In genomic region chr2:64869126-64869525, GRCh38 we compare ENCODE assay signal across 24 cellular contexts.
DNase-seq lines count a peak whose midpoint lies in the region; ATAC-seq and TF ChIP-seq lines count a peak whose summit lies in the region.
"Had no signal": no experiment of that assay in that cellular context is flagged by ENCODE, and none has a peak within 500 bp of the region (broad histone marks: within the 10 kb centered on the region; RNA-seq: fewer than 3 reads in every experiment).

No MANE protein-coding gene starts in this region.

- peak overlapping the region; percentile 16 for H3K9ac ChIP-seq in mesenchymal stem cell (ENCODE audit: low read length)

- H2BK5ac ChIP-seq in mesenchymal stem cell (ENCODE audit: low read depth, low read length, poor library complexity, severe bottlenecking), result no peak overlapping the region

- no peaks in the 10 kb centered on the region for H3K9me2 ChIP-seq in GM23338 (ENCODE audit: insufficient read depth)

- no peak for TF ChIP-seq EP300 in stomach (IDR thresholded peaks at IDR 0.05)

- no peak overlapping the region for H3K23ac ChIP-seq in mesenchymal stem cell (ENCODE audit: low read length in 2 of 2)

- no peak overlapping the region for H3K4me2 ChIP-seq in GM23338
- H3K4me2 ChIP-seq in mesenchymal stem cell (ENCODE audit: low read length, poor library complexity, severe bottlenecking), result no peak overlapping the region
- H3K4me2 ChIP-seq: PC-9 had no signal

- H3F3A ChIP-seq in GM23338 (replicated peaks; ENCODE audit: low read depth), result no peaks in the 10 kb centered on the region

- no peak overlapping the region for H2BK15ac ChIP-seq in mesenchymal stem cell (ENCODE audit: low read depth, poor library complexity, severe bottlenecking)

- H3K4ac ChIP-seq in mesenchymal stem cell (ENCODE audit: low read depth in 1 of 2, low read length in 2 of 2), result no peak overlapping the region

- no peaks in the 10 kb centered on the region for H3K36me3 ChIP-seq in GM23338 (ENCODE audit: insufficient read depth)
- H3K36me3 ChIP-seq in WERI-Rb-1, result no peaks in the 10 kb centered on the region
- no peaks in the 10 kb centered on the region for H3K36me3 ChIP-seq in mesenchymal stem cell (ENCODE audit: control insufficient read depth in 1 of 2, insufficient read depth in 2 of 2, low read depth in 1 of 2, low read length in 2 of 2)
- no peaks in the 10 kb centered on the region for H3K36me3 ChIP-seq in stomach
- H3K36me3 ChIP-seq: SJSA1 had no signal

- 95% methylated on average over 10 of the region's 10 CpGs for WGBS in mesenchymal stem cell
- WGBS in stomach, 5 donors, result 83 to 89% (median 86%) methylated on average over 10 of the region's 10 CpGs

- H3K9me3 ChIP-seq in WERI-Rb-1 (ENCODE audit: severe bottlenecking) (no peaks in the 10 kb centered on the region), mesenchymal stem cell (ENCODE audit: control insufficient read depth, low read length) (no peaks in the 10 kb centered on the region), stomach (no peaks in the 10 kb centered on the region)
- H3K9me3 ChIP-seq: Caco-2, SJSA1 had no signal

- intact Hi-C loops in stomach (cut with DNase I; ENCODE audit: low total_unique reads), result loop anchor here (10.0 kb wide), 2 partner anchors 94 to 264 kb away; no protein-coding TSS in a partner anchor

- no peaks in the 10 kb centered on the region for H3K79me2 ChIP-seq in GM23338 (replicated peaks; ENCODE audit: insufficient read depth)

- H3K4me1 ChIP-seq in GM23338 (ENCODE audit: insufficient read depth) (peaks cover 11% of the 10 kb centered on the region; the same call in 1 of the 2 replicates), mesenchymal stem cell (ENCODE audit: control insufficient read depth, insufficient read depth, low read depth, low read length) (peaks cover 18% of the 10 kb centered on the region), stomach (peaks cover 9 to 33% (median 25%) of the 10 kb centered on the region in 4 donors)

- no peaks in the 10 kb centered on the region for H3K9me3 Mint-ChIP-seq in GM23338
- H3K9me3 Mint-ChIP-seq: CD8-positive, alpha-beta T cell had no signal

- DNase-seq in GM23338 (ENCODE audit: low spot score) (peak; percentile 27), WERI-Rb-1 (peak; percentile 29), mesenchymal stem cell (no peak), stomach (peak; percentile 22), SW480 (ENCODE audit: low spot score) (no peak), ureter (ENCODE audit: low spot score) (no peak)
- DNase-seq: C1 segment of cervical spinal cord; Caco-2; CD8-positive, alpha-beta T cell; DMS 273 treated with DMSO at 0.1 percent for 48 hours; DMS79 treated with DMSO at 0.1 percent for 48 hours; GF-D8; Karpas-422; NCI-H1092 treated with DMSO at 0.1 percent for 48 hours; NCI-H146; NCI-H1930; NCI-H2107; NCI-H446 treated with DMSO at 0.1 percent for 48 hours; NCI-H526; PC-9 had no signal

- TF ChIP-seq CTCF in GM23338 (conservative IDR thresholded peaks at IDR 0.05; ENCODE audit: low read depth in 2 of 2) (0 out of 4 replicates have a peak, but pooled peaks of 1 of the 2 experiments have one; percentile 7), WERI-Rb-1 (IDR thresholded peaks at IDR 0.05; ENCODE audit: low read depth, low read length) (no peak), stomach (IDR thresholded peaks at IDR 0.05) (no peak)

- H3K36me3 Mint-ChIP-seq in GM23338 (ENCODE audit: low read depth), result no peaks in the 10 kb centered on the region
- H3K36me3 Mint-ChIP-seq: CD8-positive, alpha-beta T cell had no signal

- H2BK120ac ChIP-seq in mesenchymal stem cell (ENCODE audit: low read depth, low read length), result no peak overlapping the region

- H3K4me3 Mint-ChIP-seq in GM23338, result no peak overlapping the region
- H3K4me3 Mint-ChIP-seq: CD8-positive, alpha-beta T cell had no signal

- H3K27ac Mint-ChIP-seq in GM23338, result no peak overlapping the region
- H3K27ac Mint-ChIP-seq: CD8-positive, alpha-beta T cell had no signal

- peaks cover 6% of the 10 kb centered on the region for H3K4me1 Mint-ChIP-seq in GM23338

- no peak overlapping the region for H3K18ac ChIP-seq in mesenchymal stem cell (ENCODE audit: low read depth in 1 of 2, low read length in 2 of 2)

- no peak overlapping the region for H3K14ac ChIP-seq in mesenchymal stem cell (ENCODE audit: low read length in 2 of 2)

- no peak overlapping the region for H3K4me3 ChIP-seq in GM23338
- no peak overlapping the region for H3K4me3 ChIP-seq in WERI-Rb-1 (ENCODE audit: low read depth, low read length)
- peak overlapping the region in 1 of 2 experiments; percentile 31 for H3K4me3 ChIP-seq in mesenchymal stem cell (ENCODE audit: insufficient read depth in 1 of 2, low read depth in 1 of 2, low read length in 2 of 2)
- no peak overlapping the region for H3K4me3 ChIP-seq in stomach
- H3K4me3 ChIP-seq: PC-9, SJSA1 had no signal

- no peak overlapping the region for H4K91ac ChIP-seq in mesenchymal stem cell (ENCODE audit: low read length)

- H4K8ac ChIP-seq in mesenchymal stem cell (ENCODE audit: low read length), result no peak overlapping the region

- no peaks in the 10 kb centered on the region for H3K79me1 ChIP-seq in mesenchymal stem cell (replicated peaks; ENCODE audit: low read length, poor library complexity, severe bottlenecking)

- H4K20me1 ChIP-seq in GM23338 (replicated peaks; ENCODE audit: insufficient read depth), result no peaks in the 10 kb centered on the region

- H2AFZ ChIP-seq in GM23338 (peak overlapping the region; percentile 43; the same call in 1 of the 2 replicates), mesenchymal stem cell (ENCODE audit: low read depth, low read length) (no peak overlapping the region)
- H2AFZ ChIP-seq: PC-9 had no signal

- TF ChIP-seq POLR2A in stomach (IDR thresholded peaks at IDR 0.05), result no peak

- H2BK12ac ChIP-seq in mesenchymal stem cell (ENCODE audit: low read length in 2 of 2), result no peak overlapping the region

- H2AK5ac ChIP-seq in mesenchymal stem cell (ENCODE audit: low read length, severe bottlenecking), result no peak overlapping the region

- ATAC-seq in GM23338, result no peak
- ATAC-seq in activated CD4-positive, CD25-positive, alpha-beta regulatory T cell treated with anti-CD3 and anti-CD28 coated beads, Interleukin-2, amount 50 U/mL, for 24 hours, result no peak
- ATAC-seq: CD8-positive, alpha-beta T cell; Right ventricle myocardium inferior had no signal

- peaks cover 19% of the 10 kb centered on the region for H3K27me3 ChIP-seq in GM23338 (ENCODE audit: insufficient read depth)
- no peaks in the 10 kb centered on the region for H3K27me3 ChIP-seq in WERI-Rb-1 (ENCODE audit: insufficient read depth, low read depth, severe bottlenecking)
- H3K27me3 ChIP-seq in mesenchymal stem cell (ENCODE audit: control insufficient read depth in 1 of 2, insufficient read depth in 1 of 2, low read length in 2 of 2), result peaks cover 0 to 14% of the 10 kb centered on the region in 2 experiments
- peaks cover 0 to 7% (median 0%) of the 10 kb centered on the region in 3 donors for H3K27me3 ChIP-seq in stomach
- H3K27me3 ChIP-seq: SJSA1 had no signal

- H3K27me3 Mint-ChIP-seq in GM23338 (ENCODE audit: insufficient read depth, low read depth, poor library complexity), result peaks cover 5% of the 10 kb centered on the region

- no peak overlapping the region for H3K27ac ChIP-seq in GM23338 (ENCODE audit: low read depth)
- H3K27ac ChIP-seq in WERI-Rb-1, result no peak overlapping the region
- H3K27ac ChIP-seq in mesenchymal stem cell (ENCODE audit: low read length, poor library complexity, severe bottlenecking), result no peak overlapping the region
- no peak overlapping the region for H3K27ac ChIP-seq in stomach
- H3K27ac ChIP-seq: HL-60, PC-9, SJSA1 had no signal

TF ChIP-seq in GM23338, 12 proteins besides CTCF, POLR2A, EP300 and RAD21 (continues in another document):
- TF ChIP-seq REST (IDR thresholded peaks at IDR 0.05; ENCODE audit: unreplicated experiment), result no peak
- TF ChIP-seq ZNF114 (CRISPR knock-in tag; IDR thresholded peaks at IDR 0.05), result no peak

Comparison
In these comparisons a context has a peak if more than half of its experiments do, and no peak if none do; other contexts are left out.
1. DNase-seq: peak in GM23338 (single experiment), WERI-Rb-1 (single experiment) and stomach (single experiment); none in mesenchymal stem cell (single experiment), SW480 (single experiment) and ureter (single experiment).